Comparison of ENCODE assay signal across 17 cellular contexts in the genomic region with DNA sequence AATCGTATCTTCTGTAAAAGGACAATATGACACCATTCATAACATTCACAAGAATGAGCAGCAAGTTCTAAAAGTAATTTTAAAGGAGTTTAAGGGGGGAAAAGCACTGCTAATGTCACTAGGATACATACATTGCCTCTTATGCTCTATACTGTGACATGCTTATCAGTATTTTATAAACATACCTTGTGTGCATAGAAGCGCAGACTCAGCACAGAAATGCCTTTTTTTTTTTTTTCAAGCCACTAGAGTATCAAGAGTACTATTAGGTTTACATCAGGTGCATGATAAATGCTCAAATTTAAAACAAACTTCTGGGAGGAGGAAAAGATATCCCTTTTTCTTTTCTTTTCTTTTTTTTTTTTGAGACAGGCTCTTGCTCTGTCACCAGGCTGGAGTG. TPM values are rescaled to one million over a fixed set of nuclear protein-coding genes. Genes with fewer than 3 reads are reported as not detected.
"Had no signal": no experiment of that assay in that cellular context is flagged by ENCODE, and none has a peak within 500 bp of the region (broad histone marks: within the 10 kb centered on the region; RNA-seq: fewer than 3 reads in every experiment).

No MANE protein-coding gene starts in this region.

- H3K27ac Mint-ChIP-seq: activated CD4-positive, alpha-beta T cell treated with anti-CD3 and anti-CD28 coated beads, Interleukin-2, amount 10 ng/mL, durations not matched to agents 24 days and 14 days; activated naive CD4-positive, alpha-beta T cell treated with anti-CD3 and anti-CD28 coated beads, Interleukin-2, amount 10 ng/mL, durations not matched to agents 7 days and 5 days had no signal

- H3K9me3 ChIP-seq: prostate gland had no signal

- ATAC-seq: esophagus mucosa; right cardiac atrium; stimulated activated naive CD8-positive, alpha-beta T cell treated with anti-CD3 and anti-CD28 coated beads, Interleukin-15, Interleukin-2, amounts not matched to agents 100 U/mL and 50 U/mL, for 24 hours had no signal

- H3K27ac ChIP-seq: prostate gland, skin epidermis had no signal

- H3K27me3 Mint-ChIP-seq: activated CD4-positive, alpha-beta T cell treated with anti-CD3 and anti-CD28 coated beads, Interleukin-2, amount 10 ng/mL, durations not matched to agents 24 days and 14 days; activated naive CD4-positive, alpha-beta T cell treated with anti-CD3 and anti-CD28 coated beads, Interleukin-2, amount 10 ng/mL, durations not matched to agents 7 days and 5 days; naive B cell had no signal

- DNase-seq: activated CD4-positive, alpha-beta T cell treated with anti-CD3 and anti-CD28 coated beads, Interleukin-2, amount 10 ng/mL, durations not matched to agents 24 days and 14 days; activated CD4-positive, CD25-positive, alpha-beta regulatory T cell; activated CD8-positive, alpha-beta memory T cell treated with anti-CD3 and anti-CD28 coated beads for 24 hours; activated naive CD4-positive, alpha-beta T cell treated with anti-CD3 and anti-CD28 coated beads, Interleukin-2, amount 10 ng/mL, durations not matched to agents 7 days and 5 days; naive B cell; nucleus accumbens; right cardiac atrium; stimulated activated CD4-positive, alpha-beta T cell treated with anti-CD3 and anti-CD28 coated beads, Interleukin-15, amount 100 ng/mL, for 24 hours; stimulated activated CD4-positive, alpha-beta T cell treated with anti-CD3 and anti-CD28 coated beads, Interleukin-4, amount 100 ng/mL, for 24 hours; stimulated activated naive CD8-positive, alpha-beta T cell treated with anti-CD3 and anti-CD28 coated beads, Interleukin-15, Interleukin-2, amounts not matched to agents 100 U/mL and 50 U/mL, for 24 hours; T-helper 2 cell; trophoblast cell had no signal

- H3K4me3 Mint-ChIP-seq: activated CD4-positive, alpha-beta T cell treated with anti-CD3 and anti-CD28 coated beads, Interleukin-2, amount 10 ng/mL, durations not matched to agents 24 days and 14 days; activated naive CD4-positive, alpha-beta T cell treated with anti-CD3 and anti-CD28 coated beads, Interleukin-2, amount 10 ng/mL, durations not matched to agents 7 days and 5 days; naive B cell had no signal

- H3K4me1 Mint-ChIP-seq: activated naive CD4-positive, alpha-beta T cell treated with anti-CD3 and anti-CD28 coated beads, Interleukin-2, amount 10 ng/mL, durations not matched to agents 7 days and 5 days had no signal

- H3K4me3 ChIP-seq: prostate gland, skin epidermis had no signal

- H3K4me1 ChIP-seq: prostate gland had no signal

- H3K9me3 Mint-ChIP-seq: activated CD4-positive, alpha-beta T cell treated with anti-CD3 and anti-CD28 coated beads, Interleukin-2, amount 10 ng/mL, durations not matched to agents 24 days and 14 days; activated naive CD4-positive, alpha-beta T cell treated with anti-CD3 and anti-CD28 coated beads, Interleukin-2, amount 10 ng/mL, durations not matched to agents 7 days and 5 days; naive B cell had no signal

RNA-seq across cellular contexts. Expression of a gene that starts 27.0 kb away (rescaled TPM):
- total RNA-seq: esophagus mucosa, lung microvascular endothelial cell, mononuclear cell, prostate gland had no signal
